ENCODE assay signal across 1 cellular context in genomic region chr1:160113407-160113806, GRCh38.
TF ChIP-seq lines count a peak whose summit lies in the region.

No MANE protein-coding gene starts in this region.

TF ChIP-seq in HepG2, 621 proteins besides CTCF, POLR2A, EP300 and RAD21:
- TF ChIP-seq GATAD2A (CRISPR knock-in tag; IDR thresholded peaks at IDR 0.05) (no peak), MAFF (IDR thresholded peaks at IDR 0.05; ENCODE audit: low read depth, low read length) (no peak), NR2C2 (CRISPR knock-in tag; IDR thresholded peaks at IDR 0.05; ENCODE audit: borderline replicate concordance) (no peak), ZNF558 (CRISPR knock-in tag; IDR thresholded peaks at IDR 0.05; ENCODE audit: borderline replicate concordance) (no peak), REXO4 (CRISPR knock-in tag; IDR thresholded peaks at IDR 0.05; ENCODE audit: borderline replicate concordance) (no peak), FOXO4 (CRISPR knock-in tag; conservative IDR thresholded peaks at IDR 0.05) (no peak), ZNF180 (CRISPR knock-in tag; IDR thresholded peaks at IDR 0.05; ENCODE audit: borderline replicate concordance, low read depth) (no peak), PAWR (CRISPR knock-in tag; IDR thresholded peaks at IDR 0.05; ENCODE audit: borderline replicate concordance) (no peak), ZNF562 (CRISPR knock-in tag; IDR thresholded peaks at IDR 0.05; ENCODE audit: borderline replicate concordance) (no peak), E2F1 (CRISPR knock-in tag; IDR thresholded peaks at IDR 0.05) (no peak), MIXL1 (CRISPR knock-in tag; IDR thresholded peaks at IDR 0.05) (no peak), ZNF264 (CRISPR knock-in tag; IDR thresholded peaks at IDR 0.05) (no peak), SIX4 (CRISPR knock-in tag; IDR thresholded peaks at IDR 0.05) (no peak), ZNF230 (CRISPR knock-in tag; IDR thresholded peaks at IDR 0.05) (no peak), JDP2 (CRISPR knock-in tag; IDR thresholded peaks at IDR 0.05; ENCODE audit: borderline replicate concordance) (no peak), RBAK (CRISPR knock-in tag; IDR thresholded peaks at IDR 0.05) (no peak), HMGXB3 (CRISPR knock-in tag; IDR thresholded peaks at IDR 0.05; ENCODE audit: borderline replicate concordance) (no peak), EHMT2 (IDR thresholded peaks at IDR 0.05; ENCODE audit: borderline replicate concordance, low read depth, low read length) (no peak)
